13 cellular contexts compared by ENCODE assay signal in the genomic region with DNA sequence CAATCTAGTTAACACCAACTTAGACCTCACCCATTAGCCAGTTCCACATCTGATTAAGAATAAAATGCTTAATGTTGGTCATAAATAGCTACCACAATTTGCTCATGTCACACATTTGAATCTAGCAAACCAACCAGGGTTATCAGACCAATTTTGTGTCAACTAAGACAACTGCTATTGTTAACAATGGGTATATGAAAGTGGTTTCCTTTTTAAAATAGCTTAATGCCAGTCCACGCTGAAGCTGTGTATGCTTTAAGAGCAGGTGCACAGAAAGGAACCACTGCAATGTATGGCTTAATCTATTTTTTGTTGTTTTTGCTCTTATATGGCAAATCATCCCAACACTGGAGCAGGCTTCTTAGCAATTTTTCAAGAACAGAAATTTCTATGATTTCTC.
"Had no signal": no experiment of that assay in that cellular context is flagged by ENCODE, and none has a peak within 500 bp of the region (broad histone marks: within the 10 kb centered on the region; RNA-seq: fewer than 3 reads in every experiment).

No MANE protein-coding gene starts in this region.

- H3K4me3 ChIP-seq: adrenal gland, lung, upper lobe of left lung had no signal

- H3K9me3 ChIP-seq: adrenal gland, upper lobe of left lung had no signal

- H3K4me1 ChIP-seq: adrenal gland had no signal

- H3K27me3 ChIP-seq: adrenal gland, upper lobe of left lung had no signal

- DNase-seq: activated naive CD4-positive, alpha-beta T cell treated with anti-CD3 and anti-CD28 coated beads, Interleukin-2, amount 50 U/mL, for 16 hours; adrenal gland; effector memory CD4-positive, alpha-beta T cell; immature natural killer cell; left colon; midbrain; naive B cell; stimulated activated CD4-positive, alpha-beta T cell treated with anti-CD3 and anti-CD28 coated beads, Interleukin-12 subunit alpha, Interleukin-12 subunit beta, amount 100 ng/mL, for 4 hours; stimulated activated naive CD4-positive, alpha-beta T cell treated with Interleukin-2 at 50 U/mL for 16 hours; upper lobe of left lung had no signal

- ATAC-seq: activated CD4-positive, CD25-positive, alpha-beta regulatory T cell treated with anti-CD3 and anti-CD28 coated beads, Interleukin-2, amount 50 U/mL, for 24 hours; left colon; sciatic nerve had no signal

- H3K27ac ChIP-seq: adrenal gland, upper lobe of left lung had no signal
